Comparison of ENCODE assay signal across 1 cellular context in the genomic region with DNA sequence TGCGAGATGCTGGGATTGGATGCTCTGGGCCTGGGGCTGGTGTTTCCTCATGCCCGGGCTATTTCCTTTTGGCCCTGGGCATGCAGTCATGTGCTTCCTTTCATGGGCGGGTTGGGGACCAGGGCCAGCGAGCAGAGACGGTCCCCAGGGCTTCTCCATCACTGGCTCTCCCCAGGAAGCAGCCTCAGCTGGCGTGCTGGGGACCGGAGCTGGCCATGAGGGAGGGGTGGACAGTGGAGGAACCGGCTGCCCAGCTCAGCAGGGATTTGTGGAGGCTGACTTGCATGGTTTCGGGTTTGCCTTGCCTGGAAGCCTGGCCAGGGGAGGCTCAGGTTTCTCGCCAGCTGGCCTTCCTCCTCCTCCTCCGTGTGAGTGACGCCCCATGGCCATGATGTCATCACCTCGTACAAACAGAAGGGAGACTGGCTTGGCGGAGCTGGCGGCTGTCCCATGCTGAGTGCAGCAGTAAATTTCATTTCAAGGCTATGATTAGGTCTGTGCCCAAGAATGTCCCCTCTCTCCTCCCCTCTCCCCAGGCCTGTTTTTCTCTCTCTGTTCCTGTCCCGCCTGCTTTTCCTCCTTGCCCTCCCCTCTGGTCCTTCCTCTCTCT.
TF ChIP-seq lines count a peak whose summit lies in the region.

No MANE protein-coding gene starts in this region.

TF ChIP-seq in HEK293, 187 proteins besides CTCF, POLR2A, EP300 and RAD21 (continued from another document and continues in another):
- TF ChIP-seq INSM2 (tag by site-specific recombination; IDR thresholded peaks at IDR 0.05) (peak; percentile 94), ZNF776 (tag by site-specific recombination; IDR thresholded peaks at IDR 0.05; ENCODE audit: borderline replicate concordance) (no peak), ZBTB1 (tag by site-specific recombination; IDR thresholded peaks at IDR 0.05) (no peak), ZSCAN16 (tag by site-specific recombination; IDR thresholded peaks at IDR 0.05) (no peak), ZNF513 (tag by site-specific recombination; IDR thresholded peaks at IDR 0.05) (peak; percentile 96), ZBTB20 (tag by site-specific recombination; IDR thresholded peaks at IDR 0.05) (peak; percentile 66; the same call in 1 of the 2 replicates), ZNF112 (tag by site-specific recombination; IDR thresholded peaks at IDR 0.05) (no peak), HOXA7 (CRISPR knock-in tag; IDR thresholded peaks at IDR 0.05; ENCODE audit: borderline replicate concordance) (no peak), KLF10 (tag by site-specific recombination; IDR thresholded peaks at IDR 0.05) (peak; percentile 85), ZSCAN18 (tag by site-specific recombination; IDR thresholded peaks at IDR 0.05) (no peak), ZNF792 (tag by site-specific recombination; IDR thresholded peaks at IDR 0.05) (peak; percentile 14; the same call in 1 of the 2 replicates), GLIS2 (tag by site-specific recombination; IDR thresholded peaks at IDR 0.05) (peak; percentile 69), ZNF18 (tag by site-specific recombination; IDR thresholded peaks at IDR 0.05) (no peak), FEZF1 (tag by site-specific recombination; IDR thresholded peaks at IDR 0.05) (0 out of 2 replicates have a peak, but pooled peaks have one; percentile 31), ZNF548 (tag by site-specific recombination; IDR thresholded peaks at IDR 0.05) (no peak), ZNF214 (tag by site-specific recombination; IDR thresholded peaks at IDR 0.05; ENCODE audit: borderline replicate concordance) (no peak), KLF16 (tag by site-specific recombination; IDR thresholded peaks at IDR 0.05) (peak; percentile 87), ZNF514 (tag by site-specific recombination; IDR thresholded peaks at IDR 0.05) (no peak), ZNF23 (tag by site-specific recombination; IDR thresholded peaks at IDR 0.05; ENCODE audit: borderline replicate concordance) (no peak), ZNF677 (tag by site-specific recombination; IDR thresholded peaks at IDR 0.05) (no peak), ZNF777 (tag by site-specific recombination; IDR thresholded peaks at IDR 0.05; ENCODE audit: borderline replicate concordance) (no peak), GFI1B (tag by site-specific recombination; IDR thresholded peaks at IDR 0.05) (no peak), ZNF335 (tag by site-specific recombination; conservative IDR thresholded peaks at IDR 0.05) (peak; percentile 33; the same call in 1 of the 2 replicates), ZFP41 (tag by site-specific recombination; IDR thresholded peaks at IDR 0.05; ENCODE audit: borderline replicate concordance) (no peak), KLF1 (tag by site-specific recombination; IDR thresholded peaks at IDR 0.05) (peak; percentile 78), ZNF211 (tag by site-specific recombination; IDR thresholded peaks at IDR 0.05; ENCODE audit: low read depth) (no peak), ZNF302 (tag by site-specific recombination; IDR thresholded peaks at IDR 0.05; ENCODE audit: low read depth) (no peak), ZSCAN23 (tag by site-specific recombination; IDR thresholded peaks at IDR 0.05) (no peak), ZNF426 (tag by site-specific recombination; IDR thresholded peaks at IDR 0.05) (no peak), ZNF362 (tag by site-specific recombination; IDR thresholded peaks at IDR 0.05) (no peak), ZBTB7A (tag by site-specific recombination; IDR thresholded peaks at IDR 0.05; ENCODE audit: low read depth) (no peak), ZNF184 (tag by site-specific recombination; IDR thresholded peaks at IDR 0.05) (no peak; the same call in 1 of the 2 replicates), GLIS1 (tag by site-specific recombination; IDR thresholded peaks at IDR 0.05) (peak; percentile 91), SP2 (tag by site-specific recombination; IDR thresholded peaks at IDR 0.05) (peak; percentile 70), ZNF292 (tag by site-specific recombination; IDR thresholded peaks at IDR 0.05; ENCODE audit: borderline replicate concordance, low read depth) (no peak), ZBTB48 (tag by site-specific recombination; IDR thresholded peaks at IDR 0.05) (peak; percentile 98), GLI4 (tag by site-specific recombination; IDR thresholded peaks at IDR 0.05) (no peak; the same call in 1 of the 2 replicates), ZNF768 (tag by site-specific recombination; IDR thresholded peaks at IDR 0.05) (no peak), ZNF830 (tag by site-specific recombination; IDR thresholded peaks at IDR 0.05; ENCODE audit: low read depth) (no peak), ZFP69B (tag by site-specific recombination; IDR thresholded peaks at IDR 0.05) (peak; percentile 53), ZNF621 (tag by site-specific recombination; IDR thresholded peaks at IDR 0.05) (no peak), KLF8 (tag by site-specific recombination; IDR thresholded peaks at IDR 0.05) (peak; percentile 89), ZIC2 (tag by site-specific recombination; IDR thresholded peaks at IDR 0.05) (peak; percentile 94), SCRT2 (tag by site-specific recombination; IDR thresholded peaks at IDR 0.05) (no peak), ZNF610 (tag by site-specific recombination; IDR thresholded peaks at IDR 0.05; ENCODE audit: borderline replicate concordance) (no peak), ZNF660 (tag by site-specific recombination; IDR thresholded peaks at IDR 0.05) (peak; percentile 59; the same call in 1 of the 2 replicates), KLF7 (tag by site-specific recombination; IDR thresholded peaks at IDR 0.05; ENCODE audit: borderline replicate concordance) (no peak), ZXDB (tag by site-specific recombination; IDR thresholded peaks at IDR 0.05) (no peak), ZNF366 (tag by site-specific recombination; conservative IDR thresholded peaks at IDR 0.05) (peak; percentile 97), ZNF670 (tag by site-specific recombination; IDR thresholded peaks at IDR 0.05; ENCODE audit: low read depth) (no peak), ZNF398 (tag by site-specific recombination; IDR thresholded peaks at IDR 0.05) (peak; percentile 94), ZNF530 (tag by site-specific recombination; IDR thresholded peaks at IDR 0.05; ENCODE audit: low read depth) (no peak)
- TF ChIP-seq, protein P1, sequence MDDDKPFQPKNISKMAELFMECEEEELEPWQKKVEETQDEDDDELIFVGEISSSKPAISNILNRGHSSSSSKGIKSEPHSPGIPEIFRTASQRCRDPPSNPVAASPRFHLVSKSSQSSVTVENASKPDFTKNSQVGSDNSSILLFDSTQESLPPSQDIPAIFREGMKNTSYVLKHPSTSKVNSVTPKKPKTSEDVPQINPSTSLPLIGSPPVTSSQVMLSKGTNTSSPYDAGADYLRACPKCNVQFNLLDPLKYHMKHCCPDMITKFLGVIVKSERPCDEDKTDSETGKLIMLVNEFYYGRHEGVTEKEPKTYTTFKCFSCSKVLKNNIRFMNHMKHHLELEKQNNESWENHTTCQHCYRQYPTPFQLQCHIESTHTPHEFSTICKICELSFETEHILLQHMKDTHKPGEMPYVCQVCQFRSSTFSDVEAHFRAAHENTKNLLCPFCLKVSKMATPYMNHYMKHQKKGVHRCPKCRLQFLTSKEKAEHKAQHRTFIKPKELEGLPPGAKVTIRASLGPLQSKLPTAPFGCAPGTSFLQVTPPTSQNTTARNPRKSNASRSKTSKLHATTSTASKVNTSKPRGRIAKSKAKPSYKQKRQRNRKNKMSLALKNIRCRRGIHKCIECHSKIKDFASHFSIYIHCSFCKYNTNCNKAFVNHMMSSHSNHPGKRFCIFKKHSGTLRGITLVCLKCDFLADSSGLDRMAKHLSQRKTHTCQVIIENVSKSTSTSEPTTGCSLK (tag by site-specific recombination; IDR thresholded peaks at IDR 0.05), result no peak
- TF ChIP-seq, protein P2, sequence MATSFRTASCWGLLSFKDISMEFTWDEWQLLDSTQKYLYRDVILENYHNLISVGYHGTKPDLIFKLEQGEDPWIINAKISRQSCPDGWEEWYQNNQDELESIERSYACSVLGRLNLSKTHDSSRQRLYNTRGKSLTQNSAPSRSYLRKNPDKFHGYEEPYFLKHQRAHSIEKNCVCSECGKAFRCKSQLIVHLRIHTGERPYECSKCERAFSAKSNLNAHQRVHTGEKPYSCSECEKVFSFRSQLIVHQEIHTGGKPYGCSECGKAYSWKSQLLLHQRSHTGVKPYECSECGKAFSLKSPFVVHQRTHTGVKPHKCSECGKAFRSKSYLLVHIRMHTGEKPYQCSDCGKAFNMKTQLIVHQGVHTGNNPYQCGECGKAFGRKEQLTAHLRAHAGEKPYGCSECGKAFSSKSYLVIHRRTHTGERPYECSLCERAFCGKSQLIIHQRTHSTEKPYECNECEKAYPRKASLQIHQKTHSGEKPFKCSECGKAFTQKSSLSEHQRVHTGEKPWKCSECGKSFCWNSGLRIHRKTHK (tag by site-specific recombination; IDR thresholded peaks at IDR 0.05), result no peak
- TF ChIP-seq, protein P3, sequence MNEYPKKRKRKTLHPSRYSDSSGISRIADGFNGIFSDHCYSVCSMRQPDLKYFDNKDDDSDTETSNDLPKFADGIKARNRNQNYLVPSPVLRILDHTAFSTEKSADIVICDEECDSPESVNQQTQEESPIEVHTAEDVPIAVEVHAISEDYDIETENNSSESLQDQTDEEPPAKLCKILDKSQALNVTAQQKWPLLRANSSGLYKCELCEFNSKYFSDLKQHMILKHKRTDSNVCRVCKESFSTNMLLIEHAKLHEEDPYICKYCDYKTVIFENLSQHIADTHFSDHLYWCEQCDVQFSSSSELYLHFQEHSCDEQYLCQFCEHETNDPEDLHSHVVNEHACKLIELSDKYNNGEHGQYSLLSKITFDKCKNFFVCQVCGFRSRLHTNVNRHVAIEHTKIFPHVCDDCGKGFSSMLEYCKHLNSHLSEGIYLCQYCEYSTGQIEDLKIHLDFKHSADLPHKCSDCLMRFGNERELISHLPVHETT (tag by site-specific recombination; IDR thresholded peaks at IDR 0.05), result peak; percentile 88
